ENCODE assay signal across 18 cellular contexts in the genomic region with DNA sequence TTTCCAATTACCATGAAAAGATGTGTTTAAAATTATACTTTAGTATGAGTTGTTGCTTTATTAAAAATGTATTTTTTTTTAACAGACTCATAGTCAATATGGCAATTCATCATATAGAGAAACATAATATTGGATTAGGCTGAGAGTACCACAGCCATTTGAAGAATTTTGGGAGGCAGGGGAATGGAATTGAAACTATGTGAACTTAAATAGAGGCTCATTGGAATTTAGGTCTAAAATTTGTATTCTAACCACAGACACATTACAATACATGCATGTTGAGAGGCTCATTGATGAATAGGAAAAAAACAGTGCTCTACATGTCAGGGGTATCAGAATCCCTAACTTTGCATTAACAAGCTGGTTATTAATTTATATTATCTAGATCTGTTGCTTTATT.
A peak's percentile ranks its signal among the peaks of the same experiment; 100 is the strongest.
DNase-seq lines count a peak whose midpoint lies in the region; ATAC-seq and TF ChIP-seq lines count a peak whose summit lies in the region.
"Had no signal": no experiment of that assay in that cellular context is flagged by ENCODE, and none has a peak within 500 bp of the region (broad histone marks: within the 10 kb centered on the region; RNA-seq: fewer than 3 reads in every experiment).

No MANE protein-coding gene starts in this region.

- H3K4me1 ChIP-seq in SK-N-SH (ENCODE audit: control insufficient read depth in 1 of 2, insufficient read depth in 2 of 2, low read depth in 1 of 2, low read length in 1 of 2) = no peaks in the 10 kb centered on the region; a peak in 1 of 4 replicates

- H3K36me3 ChIP-seq in SK-N-SH (replicated peaks in 1 of 2; ENCODE audit: control insufficient read depth in 1 of 2, insufficient read depth in 2 of 2, low read length in 1 of 2) = no peaks in the 10 kb centered on the region
- no peaks in the 10 kb centered on the region for H3K36me3 ChIP-seq in H7 (replicated peaks; ENCODE audit: control insufficient read depth, insufficient read depth, low read length)

- TF ChIP-seq CTCF in SK-N-SH (IDR thresholded peaks at IDR 0.05) (no peak), astrocyte of the cerebellum (IDR thresholded peaks at IDR 0.05; ENCODE audit: low read depth, low read length, missing control alignments) (no peak), foreskin fibroblast (IDR thresholded peaks at IDR 0.05; ENCODE audit: low read depth, low read length) (no peak)

- H3K27me3 ChIP-seq in SK-N-SH (ENCODE audit: insufficient read depth) = no peaks in the 10 kb centered on the region
- H3K27me3 ChIP-seq in H7 (ENCODE audit: control insufficient read depth, insufficient read depth, low read length) = no peaks in the 10 kb centered on the region

- DNase-seq in SK-N-SH (no peak), astrocyte of the cerebellum (ENCODE audit: low read depth) (peak; percentile 52), foreskin fibroblast (peak; percentile 11 to 54), H7 (no peak), midbrain (lab: John Stamatoyannopoulos, UW) (no peak)
- DNase-seq: MM.1S, NCI-H1105 treated with DMSO at 0.1 percent for 48 hours, NCI-H187, NCI-H446 treated with DMSO at 0.1 percent for 48 hours, NCI-H774 had no signal

- POLR2A ChIA-PET in SK-N-SH (lab: Yijun Ruan, JAX) = no interaction called here

- H3K27ac ChIP-seq in SK-N-SH (ENCODE audit: low read depth in 2 of 2, low read length in 1 of 2) = no peak overlapping the region
- H3K27ac ChIP-seq: 22Rv1, C4-2B had no signal

- peak; percentile 53; the same call in 2 of the 3 replicates for ATAC-seq in SK-N-SH treated with all-trans-retinoic acid at 6 μM for 48 hours
- no peak for ATAC-seq in HG02571 (IDR thresholded peaks at IDR 0.05; ENCODE audit: unreplicated experiment)
- ATAC-seq in HG03135 (IDR thresholded peaks at IDR 0.05; ENCODE audit: unreplicated experiment) = no peak
- ATAC-seq: GM23338, Panc1, Right ventricle myocardium inferior had no signal

- H3F3A ChIP-seq in SK-N-SH (replicated peaks; ENCODE audit: insufficient read depth) = no peaks in the 10 kb centered on the region

- H3K9me2 ChIP-seq in SK-N-SH = no peaks in the 10 kb centered on the region

- TF ChIP-seq RAD21 in SK-N-SH (IDR thresholded peaks at IDR 0.05; ENCODE audit: low read length) = no peak

- H3K9me3 ChIP-seq in SK-N-SH = no peaks in the 10 kb centered on the region

- H2AFZ ChIP-seq in SK-N-SH (ENCODE audit: low read depth) = no peak overlapping the region
- H2AFZ ChIP-seq: GM23338 had no signal

- CTCF ChIA-PET in SK-N-SH (lab: Yijun Ruan, JAX) = no interaction called here

- in situ Hi-C loops in astrocyte of the cerebellum (cut with HindIII; ENCODE audit: low sequenced_read_pairs) = no loop called here

- H3K4me3 ChIP-seq in SK-N-SH (ENCODE audit: low read depth in 2 of 2, low read length in 1 of 2) (no peak overlapping the region), astrocyte of the cerebellum (ENCODE audit: low read depth, low read length) (no peak overlapping the region), foreskin fibroblast (ENCODE audit: low read depth in 1 of 2, low read length in 2 of 2) (no peak overlapping the region), H7 (ENCODE audit: insufficient read depth, low read depth, low read length) (no peak overlapping the region)
- H3K4me3 ChIP-seq: GM23338 had no signal

- H4K20me1 ChIP-seq in SK-N-SH (ENCODE audit: insufficient read depth) = no peaks in the 10 kb centered on the region

- no peak overlapping the region for H3K4me2 ChIP-seq in SK-N-SH
- H3K4me2 ChIP-seq: GM23338 had no signal

- no peak overlapping the region for H3K9ac ChIP-seq in SK-N-SH

- TF ChIP-seq EP300 in SK-N-SH (IDR thresholded peaks at IDR 0.05; ENCODE audit: borderline replicate concordance in 1 of 2, low read depth in 1 of 2, low read length in 1 of 2) = no peak

- no peaks in the 10 kb centered on the region for H3K79me2 ChIP-seq in SK-N-SH (ENCODE audit: insufficient read depth)

TF ChIP-seq in SK-N-SH treated with all-trans-retinoic acid at 6 μM for 48 hours, 23 proteins besides CTCF, POLR2A, EP300 and RAD21:
- no peak for TF ChIP-seq RARB (CRISPR knock-in tag; IDR thresholded peaks at IDR 0.05)

TF ChIP-seq in SK-N-SH, 30 proteins besides CTCF, POLR2A, EP300 and RAD21:
- TF ChIP-seq TEAD4 (IDR thresholded peaks at IDR 0.05; ENCODE audit: borderline replicate concordance, insufficient read depth) = no peak
- TF ChIP-seq RXRA (IDR thresholded peaks at IDR 0.05; ENCODE audit: borderline replicate concordance, low read depth) = no peak
- no peak for TF ChIP-seq ELF1 (IDR thresholded peaks at IDR 0.05)

Comparison
In these comparisons a context has a peak if more than half of its experiments do, and no peak if none do; other contexts are left out.
1. DNase-seq: peak in astrocyte of the cerebellum (single experiment) and foreskin fibroblast (2 of 2); none in SK-N-SH (single experiment), H7 (single experiment) and midbrain (single experiment).